Comparison of ENCODE assay signal across 1 cellular context in genomic region chr10:71442859-71443570, GRCh38.
TF ChIP-seq lines count a peak whose summit lies in the region.

No MANE protein-coding gene starts in this region.

TF ChIP-seq in H1, 55 proteins besides CTCF, POLR2A, EP300 and RAD21 (continued from another document):
- TF ChIP-seq POLR2AphosphoS5 (IDR thresholded peaks at IDR 0.05; ENCODE audit: low read depth, low read length) = no peak
- TF ChIP-seq TCF12 (IDR thresholded peaks at IDR 0.05; ENCODE audit: low read depth, low read length) = no peak
- no peak for TF ChIP-seq SUZ12 (IDR thresholded peaks at IDR 0.05; ENCODE audit: low read length)
- TF ChIP-seq YY1 (IDR thresholded peaks at IDR 0.05; ENCODE audit: low read depth, low read length) = no peak
- no peak for TF ChIP-seq TBP (IDR thresholded peaks at IDR 0.05; ENCODE audit: low read depth, low read length)
- no peak for TF ChIP-seq ASH2L (IDR thresholded peaks at IDR 0.05; ENCODE audit: low read length)
TF ChIP-seq in H1: peak in this region for 0.
